In genomic region chr10:61994404-61995031, GRCh38 we compare ENCODE assay signal across 10 cellular contexts.
A peak's percentile ranks its signal among the peaks of the same experiment; 100 is the strongest.
DNase-seq lines count a peak whose midpoint lies in the region; ATAC-seq and TF ChIP-seq lines count a peak whose summit lies in the region.
"Had no signal": no experiment of that assay in that cellular context is flagged by ENCODE, and none has a peak within 500 bp of the region (broad histone marks: within the 10 kb centered on the region; RNA-seq: fewer than 3 reads in every experiment).

No MANE protein-coding gene starts in this region.

- WGBS in esophagus squamous epithelium, 2 donors: 36 to 53% methylated on average over 6 of the region's 6 CpGs

- no peak for TF ChIP-seq CTCF in HEK293 (tag by site-specific recombination; IDR thresholded peaks at IDR 0.05)
- no peak for TF ChIP-seq CTCF in SU-DHL-6 (IDR thresholded peaks at IDR 0.05; ENCODE audit: insufficient read depth, low read length, poor library complexity, severe bottlenecking)
- TF ChIP-seq CTCF in esophagus squamous epithelium (IDR thresholded peaks at IDR 0.05): no peak

- peaks cover 15% of the 10 kb centered on the region for H3K4me1 ChIP-seq in HEK293 (ENCODE audit: control insufficient read depth, insufficient read depth, low read length)
- peaks cover 10 to 47% (median 35%) of the 10 kb centered on the region in 3 donors for H3K4me1 ChIP-seq in esophagus squamous epithelium
- H3K4me1 ChIP-seq in skeletal muscle satellite cell (ENCODE audit: control insufficient read depth, insufficient read depth, low read length): peaks cover 39% of the 10 kb centered on the region
- no peaks in the 10 kb centered on the region for H3K4me1 ChIP-seq in SJCRH30

- H4K20me1 ChIP-seq in SU-DHL-6 (ENCODE audit: low read depth, low read length): no peaks in the 10 kb centered on the region

- H3F3A ChIP-seq in SU-DHL-6 (ENCODE audit: insufficient read depth): peaks cover 61% of the 10 kb centered on the region

- H3K79me2 ChIP-seq in SU-DHL-6 (ENCODE audit: insufficient read depth, low read length): peaks cover 95% of the 10 kb centered on the region

- no peak overlapping the region for H3K4me3 ChIP-seq in HEK293 (ENCODE audit: low read depth, low read length)
- H3K4me3 ChIP-seq in SU-DHL-6 (ENCODE audit: insufficient read depth, low read length, poor library complexity, severe bottlenecking): peak overlapping the region; percentile 14
- H3K4me3 ChIP-seq in esophagus squamous epithelium: peak overlapping the region in 2 of 4 donors; percentile 9 to 13
- no peak overlapping the region for H3K4me3 ChIP-seq in skeletal muscle satellite cell (ENCODE audit: low read length)
- H3K4me3 ChIP-seq in SJCRH30: no peak overlapping the region

- H3K36me3 ChIP-seq in HEK293 (ENCODE audit: control insufficient read depth in 2 of 2, insufficient read depth in 1 of 2, low read length in 2 of 2) (no peaks in the 10 kb centered on the region), SU-DHL-6 (ENCODE audit: low read length) (no peaks in the 10 kb centered on the region), esophagus squamous epithelium (peaks cover 0 to 4% (median 0%) of the 10 kb centered on the region in 3 donors), skeletal muscle satellite cell (ENCODE audit: insufficient read depth, low read length) (no peaks in the 10 kb centered on the region), SJCRH30 (no peaks in the 10 kb centered on the region)

- no peak for TF ChIP-seq POLR2A in esophagus squamous epithelium (IDR thresholded peaks at IDR 0.05)

- H3K27me3 ChIP-seq in SU-DHL-6 (ENCODE audit: low read length) (no peaks in the 10 kb centered on the region), esophagus squamous epithelium (no peaks in the 10 kb centered on the region), skeletal muscle satellite cell (ENCODE audit: control insufficient read depth, insufficient read depth, low read length) (no peaks in the 10 kb centered on the region), SJCRH30 (no peaks in the 10 kb centered on the region)

- H3K27ac ChIP-seq in HEK293 (ENCODE audit: extremely low read depth, low read depth, low read length) (no peak overlapping the region), SU-DHL-6 (ENCODE audit: low read depth, low read length) (peak overlapping the region; percentile 99), esophagus squamous epithelium (peak overlapping the region; percentile 66 to 91 (median 84)), SJCRH30 (no peak overlapping the region)

- no peaks in the 10 kb centered on the region for H3K9me2 ChIP-seq in SU-DHL-6 (replicated peaks; ENCODE audit: insufficient read depth, low read length)

- no peaks in the 10 kb centered on the region for H3K9me3 ChIP-seq in HEK293 (ENCODE audit: control insufficient read depth, insufficient read depth, low read depth, low read length)
- no peaks in the 10 kb centered on the region for H3K9me3 ChIP-seq in SU-DHL-6 (ENCODE audit: insufficient read depth, low read length)
- H3K9me3 ChIP-seq in esophagus squamous epithelium: no peaks in the 10 kb centered on the region
- no peaks in the 10 kb centered on the region for H3K9me3 ChIP-seq in skeletal muscle satellite cell (replicated peaks; ENCODE audit: low read length)
- no peaks in the 10 kb centered on the region for H3K9me3 ChIP-seq in SJCRH30 (replicated peaks)

- CTCF ChIA-PET in HEK293 (lab: Yijun Ruan, JAX): no interaction called here

- POLR2A ChIA-PET in HEK293 (lab: Yijun Ruan, JAX): no interaction called here

- H3K9ac ChIP-seq in SU-DHL-6 (ENCODE audit: low read length) (peak overlapping the region; percentile 47), skeletal muscle satellite cell (ENCODE audit: low read depth, low read length) (peak overlapping the region; percentile 85)

- no peak for DNase-seq in esophagus squamous epithelium (lab: John Stamatoyannopoulos, UW)
- DNase-seq in UCSD-AML1 (lab: John Stamatoyannopoulos, UW; ENCODE audit: unreplicated experiment): no peak
- no peak for DNase-seq in SJCRH30
- DNase-seq: GDM1 had no signal

- H2AFZ ChIP-seq in SU-DHL-6 (ENCODE audit: low read depth, low read length, severe bottlenecking): no peak overlapping the region

- peak overlapping the region; percentile 64 for H3K4me2 ChIP-seq in SU-DHL-6 (ENCODE audit: low read depth, low read length, poor library complexity, severe bottlenecking)
- H3K4me2 ChIP-seq in skeletal muscle satellite cell (ENCODE audit: low read length): peak overlapping the region; percentile 83

- intact Hi-C loops in esophagus squamous epithelium (cut with DNase I): no loop called here

- no peak for ATAC-seq in GM18498 (IDR thresholded peaks at IDR 0.05; ENCODE audit: unreplicated experiment)
- ATAC-seq in GM18520 (IDR thresholded peaks at IDR 0.05; ENCODE audit: unreplicated experiment): no peak
- ATAC-seq: left lobe of liver had no signal

TF ChIP-seq in HEK293, 187 proteins besides CTCF, POLR2A, EP300 and RAD21 (continues in another document):
- 0 out of 2 replicates have a peak, but pooled peaks have one; percentile 17 for TF ChIP-seq ZNF341 (tag by site-specific recombination; IDR thresholded peaks at IDR 0.05; ENCODE audit: low read depth)
- no peak for TF ChIP-seq ZNF174 (tag by site-specific recombination; IDR thresholded peaks at IDR 0.05)
- no peak for TF ChIP-seq KLF16 (tag by site-specific recombination; IDR thresholded peaks at IDR 0.05)
- no peak for TF ChIP-seq ZNF16 (tag by site-specific recombination; IDR thresholded peaks at IDR 0.05; ENCODE audit: low read depth)
- TF ChIP-seq TCF7L2 (IDR thresholded peaks at IDR 0.05; ENCODE audit: borderline replicate concordance, low read depth, low read length): no peak
- no peak for TF ChIP-seq ZNF221 (tag by site-specific recombination; IDR thresholded peaks at IDR 0.05; ENCODE audit: borderline replicate concordance)
- TF ChIP-seq ZNF776 (tag by site-specific recombination; IDR thresholded peaks at IDR 0.05; ENCODE audit: borderline replicate concordance): no peak
- no peak for TF ChIP-seq KLF9 (tag by site-specific recombination; IDR thresholded peaks at IDR 0.05; ENCODE audit: low read depth)
- no peak for TF ChIP-seq ZNF626 (tag by site-specific recombination; IDR thresholded peaks at IDR 0.05)
- TF ChIP-seq ZNF692 (tag by site-specific recombination; IDR thresholded peaks at IDR 0.05): no peak
- no peak for TF ChIP-seq HOXD13 (CRISPR knock-in tag; IDR thresholded peaks at IDR 0.05; ENCODE audit: borderline replicate concordance)
- no peak for TF ChIP-seq ZIC2 (tag by site-specific recombination; IDR thresholded peaks at IDR 0.05)
- TF ChIP-seq, protein P1, sequence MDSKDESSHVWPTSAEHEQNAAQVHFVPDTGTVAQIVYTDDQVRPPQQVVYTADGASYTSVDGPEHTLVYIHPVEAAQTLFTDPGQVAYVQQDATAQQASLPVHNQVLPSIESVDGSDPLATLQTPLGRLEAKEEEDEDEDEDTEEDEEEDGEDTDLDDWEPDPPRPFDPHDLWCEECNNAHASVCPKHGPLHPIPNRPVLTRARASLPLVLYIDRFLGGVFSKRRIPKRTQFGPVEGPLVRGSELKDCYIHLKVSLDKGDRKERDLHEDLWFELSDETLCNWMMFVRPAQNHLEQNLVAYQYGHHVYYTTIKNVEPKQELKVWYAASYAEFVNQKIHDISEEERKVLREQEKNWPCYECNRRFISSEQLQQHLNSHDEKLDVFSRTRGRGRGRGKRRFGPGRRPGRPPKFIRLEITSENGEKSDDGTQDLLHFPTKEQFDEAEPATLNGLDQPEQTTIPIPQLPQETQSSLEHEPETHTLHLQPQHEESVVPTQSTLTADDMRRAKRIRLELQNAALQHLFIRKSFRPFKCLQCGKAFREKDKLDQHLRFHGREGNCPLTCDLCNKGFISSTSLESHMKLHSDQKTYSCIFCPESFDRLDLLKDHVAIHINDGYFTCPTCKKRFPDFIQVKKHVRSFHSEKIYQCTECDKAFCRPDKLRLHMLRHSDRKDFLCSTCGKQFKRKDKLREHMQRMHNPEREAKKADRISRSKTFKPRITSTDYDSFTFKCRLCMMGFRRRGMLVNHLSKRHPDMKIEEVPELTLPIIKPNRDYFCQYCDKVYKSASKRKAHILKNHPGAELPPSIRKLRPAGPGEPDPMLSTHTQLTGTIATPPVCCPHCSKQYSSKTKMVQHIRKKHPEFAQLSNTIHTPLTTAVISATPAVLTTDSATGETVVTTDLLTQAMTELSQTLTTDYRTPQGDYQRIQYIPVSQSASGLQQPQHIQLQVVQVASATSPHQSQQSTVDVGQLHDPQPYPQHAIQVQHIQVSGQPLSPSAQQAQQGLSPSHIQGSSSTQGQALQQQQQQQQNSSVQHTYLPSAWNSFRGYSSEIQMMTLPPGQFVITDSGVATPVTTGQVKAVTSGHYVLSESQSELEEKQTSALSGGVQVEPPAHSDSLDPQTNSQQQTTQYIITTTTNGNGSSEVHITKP (tag by site-specific recombination; IDR thresholded peaks at IDR 0.05): no peak
- TF ChIP-seq ZBTB6 (tag by site-specific recombination; IDR thresholded peaks at IDR 0.05): no peak

Comparison
In these comparisons a context has a peak if more than half of its experiments do, and no peak if none do; other contexts are left out.
1. H3K27ac ChIP-seq: peak in SU-DHL-6 (single experiment) and esophagus squamous epithelium (4 of 4); none in HEK293 (single experiment) and SJCRH30 (single experiment).